In the genomic region with DNA sequence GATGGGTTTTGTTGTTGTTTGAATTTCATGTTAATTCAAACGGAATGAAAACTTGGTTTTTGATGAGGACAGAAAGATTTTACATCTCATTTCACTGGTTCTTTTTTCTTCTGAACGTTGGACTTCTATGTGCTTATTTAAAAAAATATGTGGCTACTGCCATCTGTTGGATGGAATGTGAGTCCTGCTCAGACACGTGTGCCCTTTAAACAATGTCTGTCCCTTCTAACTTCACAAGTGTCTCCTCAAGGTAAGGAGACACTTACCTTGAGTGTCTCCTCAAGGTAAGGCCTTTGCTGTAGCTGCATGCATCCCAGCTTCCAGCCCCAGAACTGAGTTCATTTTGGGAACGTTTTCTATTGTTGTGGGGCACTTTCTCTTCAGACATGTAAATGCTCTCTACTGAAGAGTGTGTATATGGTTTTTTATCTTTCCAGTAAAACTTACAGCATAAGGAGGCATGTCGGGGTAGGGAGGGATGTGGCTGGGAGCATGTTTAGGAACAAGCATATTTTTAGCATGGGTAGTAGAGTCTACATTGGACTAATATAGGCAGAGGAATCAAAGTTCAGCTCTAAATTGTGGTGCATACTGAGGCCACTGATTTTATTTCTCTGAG, we compare ENCODE assay signal across 8 cellular contexts.
A peak's percentile ranks its signal among the peaks of the same experiment; 100 is the strongest.
DNase-seq lines count a peak whose midpoint lies in the region; ATAC-seq and TF ChIP-seq lines count a peak whose summit lies in the region.

No MANE protein-coding gene starts in this region.

- H3K36me3 ChIP-seq in GM06990 (ENCODE audit: control insufficient read depth, insufficient read depth, low read length) (no peaks in the 10 kb centered on the region), gastrocnemius medialis (no peaks in the 10 kb centered on the region)

- H3K27ac Mint-ChIP-seq in Calu3 (ENCODE audit: unreplicated experiment): no peak overlapping the region

- DNase-seq in AG04449 (ENCODE audit: low read depth, low spot score) (no peak), GM06990 (ENCODE audit: extremely low read depth, insufficient read length) (no peak), RPMI8226 (peak; percentile 69), foreskin melanocyte (peak; percentile 29), gastrocnemius medialis (no peak), Calu3 (no peak)
- DNase-seq in activated effector memory CD4-positive, alpha-beta T cell treated with anti-CD3 and anti-CD28 coated beads, Interleukin-2, amount 50 U/mL, for 16 hours: no peak

- no peaks in the 10 kb centered on the region for H3K4me1 Mint-ChIP-seq in Calu3 (ENCODE audit: low read depth, unreplicated experiment)

- no peak overlapping the region for H3K4me3 Mint-ChIP-seq in Calu3 (ENCODE audit: low read depth, unreplicated experiment)

- BruUV-seq in Calu3 (replicated peaks; lab: Mats Ljungman, UMichigan): no TSS peak

- H3K4me1 ChIP-seq in gastrocnemius medialis: no peaks in the 10 kb centered on the region

- ATAC-seq in gastrocnemius medialis: no peak
- ATAC-seq in GM19035 (IDR thresholded peaks at IDR 0.05; ENCODE audit: unreplicated experiment): no peak

- intact Hi-C loops in gastrocnemius medialis (cut with DNase I; ENCODE audit: low total_unique reads): no loop called here
- intact Hi-C loops in Calu3 (cut with micrococcal nuclease; ENCODE audit: unreplicated experiment): no loop called here

- no peak overlapping the region for H3K4me3 ChIP-seq in AG04449 (ENCODE audit: low read depth, low read length)
- no peak overlapping the region for H3K4me3 ChIP-seq in GM06990 (replicated peaks; ENCODE audit: low read depth, low read length)
- H3K4me3 ChIP-seq in gastrocnemius medialis: no peak overlapping the region

- H3K9me3 Mint-ChIP-seq in Calu3 (ENCODE audit: low read depth, unreplicated experiment): peaks cover 3% of the 10 kb centered on the region

- in situ Hi-C loops in gastrocnemius medialis (cut with MboI; ENCODE audit: low sequenced_read_pairs in 4 of 4): loop anchor here (10.0 to 25.0 kb wide), 6 partner anchors 193 to 1385 kb away; partner anchors contain the start of gene GABRA5 (in 1 of the 4)

- H3K27me3 ChIP-seq in GM06990 (replicated peaks; ENCODE audit: control insufficient read depth, insufficient read depth, low read length): no peaks in the 10 kb centered on the region
- no peaks in the 10 kb centered on the region for H3K27me3 ChIP-seq in gastrocnemius medialis

- TF ChIP-seq POLR2A in gastrocnemius medialis (IDR thresholded peaks at IDR 0.05): no peak

- H3K27me3 Mint-ChIP-seq in Calu3 (ENCODE audit: unreplicated experiment): no peaks in the 10 kb centered on the region

- H3K36me3 Mint-ChIP-seq in Calu3 (ENCODE audit: insufficient read depth, unreplicated experiment): no peaks in the 10 kb centered on the region

- TF ChIP-seq CTCF in AG04449 (IDR thresholded peaks at IDR 0.05; ENCODE audit: insufficient read depth, low read length, missing control alignments) (peak; percentile 25), GM06990 (IDR thresholded peaks at IDR 0.05; ENCODE audit: insufficient read depth, low read length, poor library complexity, severe bottlenecking) (peak; percentile 43), gastrocnemius medialis (IDR thresholded peaks at IDR 0.05 in 4 of 5, conservative IDR thresholded peaks at IDR 0.05 in 1 of 5) (peak; percentile 39 to 65 (median 53)), Calu3 (IDR thresholded peaks at IDR 0.05; ENCODE audit: unreplicated experiment) (no peak)

- no peak overlapping the region for H3K27ac ChIP-seq in gastrocnemius medialis

- POLR2A ChIA-PET in AG04449 (lab: Yijun Ruan, JAX): no interaction called here

- no peaks in the 10 kb centered on the region for H3K9me3 ChIP-seq in gastrocnemius medialis

- CTCF ChIA-PET in AG04449 (lab: Yijun Ruan, JAX): interaction anchor here (0.8 to 2.8 kb wide), 5 partner anchors 16 to 585 kb away, joined by 3 to 19 read pairs (median 4); no protein-coding TSS in a partner anchor
- CTCF ChIA-PET in Calu3 (lab: Charles Lee): no interaction called here

Comparison
In these comparisons a context has a peak if more than half of its experiments do, and no peak if none do; other contexts are left out.
1. DNase-seq: peak in RPMI8226 (single experiment) and foreskin melanocyte (single experiment); none in AG04449 (single experiment), GM06990 (single experiment), gastrocnemius medialis (0 of 2), activated effector memory CD4-positive, alpha-beta T cell treated with anti-CD3 and anti-CD28 coated beads, Interleukin-2, amount 50 U/mL, for 16 hours (single experiment) and Calu3 (single experiment).